8 cellular contexts compared by ENCODE assay signal in the genomic region with DNA sequence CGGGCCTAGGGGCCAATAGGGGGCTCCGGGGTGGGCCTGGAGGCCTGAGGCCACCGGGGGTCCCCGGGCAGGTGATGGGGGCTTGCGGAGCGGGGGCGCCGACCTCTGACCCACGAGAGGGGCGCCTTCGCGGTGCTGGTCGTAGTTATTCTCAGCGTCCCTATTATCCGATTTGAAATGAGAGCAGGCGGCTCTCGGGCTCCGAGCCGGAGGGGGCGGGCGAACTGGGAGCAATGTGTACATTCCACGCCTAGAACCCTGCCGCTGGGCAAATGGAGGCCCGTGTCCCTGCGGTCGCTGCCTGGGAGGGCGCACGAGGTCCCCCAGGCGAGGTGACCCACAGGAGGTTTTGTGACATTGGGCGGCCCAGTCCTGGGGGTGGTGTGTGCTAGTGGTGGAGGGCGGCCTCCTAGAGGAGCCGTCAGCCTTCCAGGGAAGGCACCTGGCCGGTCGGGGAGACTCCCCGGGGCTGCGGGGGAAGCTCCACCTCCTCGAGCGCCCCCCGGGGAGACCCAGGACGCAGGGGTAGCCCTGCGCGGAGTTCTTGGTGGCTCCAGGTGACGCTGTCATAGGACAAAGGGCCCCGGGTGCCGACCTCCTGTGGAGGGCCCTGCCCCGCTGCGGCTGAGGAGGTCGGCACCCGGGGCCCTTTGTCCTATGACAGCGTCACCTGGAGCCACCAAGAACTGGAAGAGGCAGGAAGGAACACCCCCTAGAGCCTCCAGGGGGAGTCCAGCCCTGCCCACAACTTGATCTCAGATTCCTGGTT.
DNase-seq lines count a peak whose midpoint lies in the region; ATAC-seq lines count a peak whose summit lies in the region.

No MANE protein-coding gene starts in this region.

- peak overlapping the region; percentile 87 for H3K27ac ChIP-seq in CD4-positive, CD25-positive, alpha-beta regulatory T cell (ENCODE audit: insufficient read depth, low read length, poor library complexity, severe bottlenecking)

- ATAC-seq in CD4-positive, CD25-positive, alpha-beta regulatory T cell (ENCODE audit: low read depth in 2 of 2), result no peak
- peak; percentile 17 for ATAC-seq in GM21529 (IDR thresholded peaks at IDR 0.05; ENCODE audit: unreplicated experiment)
- ATAC-seq in HG03565 (IDR thresholded peaks at IDR 0.05; ENCODE audit: unreplicated experiment), result no peak

- no peaks in the 10 kb centered on the region for H3K9me3 Mint-ChIP-seq in CD4-positive, CD25-positive, alpha-beta regulatory T cell
- no peaks in the 10 kb centered on the region for H3K9me3 Mint-ChIP-seq in activated CD4-positive, alpha-beta memory T cell treated with anti-CD3 and anti-CD28 coated beads, Interleukin-2, amount 10 ng/mL, durations not matched to agents 7 days and 5 days

- peaks cover 0 to 49% (median 13%) of the 10 kb centered on the region in 4 donors for H3K4me1 Mint-ChIP-seq in CD4-positive, CD25-positive, alpha-beta regulatory T cell
- H3K4me1 Mint-ChIP-seq in activated CD4-positive, alpha-beta memory T cell treated with anti-CD3 and anti-CD28 coated beads, Interleukin-2, amount 10 ng/mL, durations not matched to agents 7 days and 5 days, result peaks cover 20% of the 10 kb centered on the region

- peak overlapping the region; percentile 85 to 95 (median 88) for H3K4me3 Mint-ChIP-seq in CD4-positive, CD25-positive, alpha-beta regulatory T cell
- peak overlapping the region; percentile 66 for H3K4me3 Mint-ChIP-seq in activated CD4-positive, alpha-beta memory T cell treated with anti-CD3 and anti-CD28 coated beads, Interleukin-2, amount 10 ng/mL, durations not matched to agents 7 days and 5 days

- POLR2A ChIA-PET in activated CD4-positive, alpha-beta memory T cell treated with anti-CD3 and anti-CD28 coated beads, Interleukin-2, amount 10 ng/mL, durations not matched to agents 7 days and 5 days (lab: Charles Lee), result interaction anchor here (2.5 kb wide), 1 partner anchor 104 kb away, joined by 9 read pairs; no protein-coding TSS in a partner anchor

- H3K36me3 ChIP-seq in CD4-positive, CD25-positive, alpha-beta regulatory T cell (ENCODE audit: control insufficient read depth, insufficient read depth, low read length), result no peaks in the 10 kb centered on the region
- H3K36me3 ChIP-seq in endocrine pancreas (ENCODE audit: control insufficient read depth, insufficient read depth, low read length), result no peaks in the 10 kb centered on the region

- H3K27me3 Mint-ChIP-seq in CD4-positive, CD25-positive, alpha-beta regulatory T cell, result no peaks in the 10 kb centered on the region
- no peaks in the 10 kb centered on the region for H3K27me3 Mint-ChIP-seq in activated CD4-positive, alpha-beta memory T cell treated with anti-CD3 and anti-CD28 coated beads, Interleukin-2, amount 10 ng/mL, durations not matched to agents 7 days and 5 days

- peak overlapping the region; percentile 66 for H3K9ac ChIP-seq in endocrine pancreas (ENCODE audit: control insufficient read depth, insufficient read depth, low read length)

- peaks cover 12% of the 10 kb centered on the region for H3K4me1 ChIP-seq in CD4-positive, CD25-positive, alpha-beta regulatory T cell (ENCODE audit: control insufficient read depth, insufficient read depth, low read length, poor library complexity, severe bottlenecking)
- no peaks in the 10 kb centered on the region for H3K4me1 ChIP-seq in endocrine pancreas (ENCODE audit: control insufficient read depth, insufficient read depth, low read length)

- DNase-seq in CD4-positive, CD25-positive, alpha-beta regulatory T cell, result peak; percentile 6 to 46 (median 30)
- DNase-seq in NCI-H2171 (lab: John Stamatoyannopoulos, UW) (peak; percentile 20), mucosa of gallbladder (ENCODE audit: low spot score) (peak; percentile 52), stromal cell of bone marrow (ENCODE audit: low read depth) (peak; percentile 8)
- peak; percentile 33 for DNase-seq in activated CD4-positive, alpha-beta memory T cell treated with anti-CD3 and anti-CD28 coated beads, Interleukin-2, amount 10 ng/mL, durations not matched to agents 7 days and 5 days

- no peaks in the 10 kb centered on the region for H3K9me3 ChIP-seq in CD4-positive, CD25-positive, alpha-beta regulatory T cell (ENCODE audit: control insufficient read depth in 2 of 2, low read length in 2 of 2)
- H3K9me3 ChIP-seq in endocrine pancreas (ENCODE audit: control insufficient read depth, low read length), result no peaks in the 10 kb centered on the region

- H3K27ac Mint-ChIP-seq in CD4-positive, CD25-positive, alpha-beta regulatory T cell, result peak overlapping the region; percentile 48 to 88 (median 82)
- peak overlapping the region; percentile 56 for H3K27ac Mint-ChIP-seq in activated CD4-positive, alpha-beta memory T cell treated with anti-CD3 and anti-CD28 coated beads, Interleukin-2, amount 10 ng/mL, durations not matched to agents 7 days and 5 days

- peak overlapping the region; percentile 47 for H3K4me3 ChIP-seq in CD4-positive, CD25-positive, alpha-beta regulatory T cell (ENCODE audit: low read depth, low read length)
- peak overlapping the region; percentile 49 for H3K4me3 ChIP-seq in endocrine pancreas (ENCODE audit: control insufficient read depth, insufficient read depth, low read length)

- H3K27me3 ChIP-seq in CD4-positive, CD25-positive, alpha-beta regulatory T cell (ENCODE audit: control insufficient read depth, insufficient read depth, low read length), result no peaks in the 10 kb centered on the region
- no peaks in the 10 kb centered on the region for H3K27me3 ChIP-seq in endocrine pancreas (ENCODE audit: control insufficient read depth, insufficient read depth, low read length)

- peaks cover 14% of the 10 kb centered on the region for H3K36me3 Mint-ChIP-seq in CD4-positive, CD25-positive, alpha-beta regulatory T cell
- H3K36me3 Mint-ChIP-seq in activated CD4-positive, alpha-beta memory T cell treated with anti-CD3 and anti-CD28 coated beads, Interleukin-2, amount 10 ng/mL, durations not matched to agents 7 days and 5 days (ENCODE audit: low read depth), result peaks cover 12% of the 10 kb centered on the region

- CTCF ChIA-PET in activated CD4-positive, alpha-beta memory T cell treated with anti-CD3 and anti-CD28 coated beads, Interleukin-2, amount 10 ng/mL, durations not matched to agents 7 days and 5 days (lab: Charles Lee), result no interaction called here
